ENCODE assay signal across 1 cellular context in the genomic region with DNA sequence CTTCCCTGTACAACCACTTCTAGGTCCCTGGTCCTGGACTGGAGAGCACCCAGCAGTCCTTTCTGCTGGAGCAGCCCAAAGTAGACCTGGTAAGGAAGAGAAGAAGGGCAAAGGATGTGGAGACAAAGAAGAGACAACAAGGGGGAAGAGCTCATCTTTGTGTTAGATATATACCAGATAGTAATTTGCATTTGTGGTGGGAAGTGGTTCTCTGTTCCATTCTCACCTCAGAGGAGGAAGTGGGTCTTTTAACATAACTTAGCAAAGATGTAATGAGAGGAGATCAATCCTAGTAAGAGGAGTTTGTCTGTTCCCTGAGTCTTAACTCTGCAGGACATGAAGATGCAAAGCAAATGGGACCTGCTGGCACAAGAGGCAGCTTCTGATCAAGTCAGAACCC.
TF ChIP-seq lines count a peak whose summit lies in the region.

No MANE protein-coding gene starts in this region.

TF ChIP-seq in GM12878, 131 proteins besides CTCF, POLR2A, EP300 and RAD21 (continued from another document):
- TF ChIP-seq, protein P1, sequence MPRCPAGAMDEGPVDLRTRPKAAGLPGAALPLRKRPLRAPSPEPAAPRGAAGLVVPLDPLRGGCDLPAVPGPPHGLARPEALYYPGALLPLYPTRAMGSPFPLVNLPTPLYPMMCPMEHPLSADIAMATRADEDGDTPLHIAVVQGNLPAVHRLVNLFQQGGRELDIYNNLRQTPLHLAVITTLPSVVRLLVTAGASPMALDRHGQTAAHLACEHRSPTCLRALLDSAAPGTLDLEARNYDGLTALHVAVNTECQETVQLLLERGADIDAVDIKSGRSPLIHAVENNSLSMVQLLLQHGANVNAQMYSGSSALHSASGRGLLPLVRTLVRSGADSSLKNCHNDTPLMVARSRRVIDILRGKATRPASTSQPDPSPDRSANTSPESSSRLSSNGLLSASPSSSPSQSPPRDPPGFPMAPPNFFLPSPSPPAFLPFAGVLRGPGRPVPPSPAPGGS (IDR thresholded peaks at IDR 0.05; ENCODE audit: borderline replicate concordance, insufficient read depth, low read depth, low read length, poor library complexity, severe bottlenecking), result no peak
- TF ChIP-seq SPI1 (IDR thresholded peaks at IDR 0.05; ENCODE audit: borderline replicate concordance, insufficient read depth, low read depth, low read length) (peak; percentile 87), SIN3A (IDR thresholded peaks at IDR 0.05; ENCODE audit: low read depth, low read length) (no peak), CHD1 (IDR thresholded peaks at IDR 0.05; ENCODE audit: low read depth, low read length) (no peak), GABPA (IDR thresholded peaks at IDR 0.05; ENCODE audit: low read depth) (no peak), FOXM1 (IDR thresholded peaks at IDR 0.05; ENCODE audit: low read depth, low read length) (no peak), RB1 (IDR thresholded peaks at IDR 0.05; ENCODE audit: borderline replicate concordance) (no peak), RUNX3 (IDR thresholded peaks at IDR 0.05; ENCODE audit: low read length) (peak; percentile 57), EGR1 (IDR thresholded peaks at IDR 0.05; ENCODE audit: borderline replicate concordance in 1 of 2, low read depth in 2 of 2, low read length in 2 of 2) (no peak), ZNF24 (IDR thresholded peaks at IDR 0.05) (no peak), BACH1 (IDR thresholded peaks at IDR 0.05; ENCODE audit: borderline replicate concordance) (no peak), YBX1 (IDR thresholded peaks at IDR 0.05) (no peak), IRF4 (IDR thresholded peaks at IDR 0.05; ENCODE audit: low read depth, low read length) (no peak), POU2F2 (IDR thresholded peaks at IDR 0.05; ENCODE audit: borderline replicate concordance, low read depth, low read length) (peak; percentile 78; the same call in 1 of the 3 replicates), ATF7 (IDR thresholded peaks at IDR 0.05; ENCODE audit: low read depth) (peak; percentile 53; the same call in 1 of the 2 replicates), ZZZ3 (IDR thresholded peaks at IDR 0.05; ENCODE audit: control insufficient read depth, insufficient read length, low read depth) (no peak), BRCA1 (IDR thresholded peaks at IDR 0.05; ENCODE audit: low read depth, low read length) (no peak), LARP7 (IDR thresholded peaks at IDR 0.05) (no peak), MYC (IDR thresholded peaks at IDR 0.05; ENCODE audit: insufficient read depth, insufficient read length, insufficient replicate concordance, low read length, severe bottlenecking) (no peak), SUPT20H (IDR thresholded peaks at IDR 0.05; ENCODE audit: borderline replicate concordance, control insufficient read depth, low read depth, low read length) (no peak), CHD2 (IDR thresholded peaks at IDR 0.05; ENCODE audit: borderline replicate concordance, low read depth, low read length) (0 out of 2 replicates have a peak, but pooled peaks have one; percentile 27), PAX5 (IDR thresholded peaks at IDR 0.05; ENCODE audit: borderline replicate concordance, low read depth, low read length) (no peak), HCFC1 (IDR thresholded peaks at IDR 0.05; ENCODE audit: low read length) (no peak), MTA2 (IDR thresholded peaks at IDR 0.05; ENCODE audit: low read depth) (0 out of 2 replicates have a peak, but pooled peaks have one; percentile 27), HDAC6 (IDR thresholded peaks at IDR 0.05; ENCODE audit: unreplicated experiment) (no peak), HDGF (IDR thresholded peaks at IDR 0.05) (no peak), NBN (IDR thresholded peaks at IDR 0.05) (no peak)
- TF ChIP-seq, protein P2, sequence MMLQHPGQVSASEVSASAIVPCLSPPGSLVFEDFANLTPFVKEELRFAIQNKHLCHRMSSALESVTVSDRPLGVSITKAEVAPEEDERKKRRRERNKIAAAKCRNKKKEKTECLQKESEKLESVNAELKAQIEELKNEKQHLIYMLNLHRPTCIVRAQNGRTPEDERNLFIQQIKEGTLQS (IDR thresholded peaks at IDR 0.05; ENCODE audit: borderline replicate concordance, extremely low read depth, low read depth, low read length), result no peak
